22 cellular contexts compared by ENCODE assay signal in the genomic region with DNA sequence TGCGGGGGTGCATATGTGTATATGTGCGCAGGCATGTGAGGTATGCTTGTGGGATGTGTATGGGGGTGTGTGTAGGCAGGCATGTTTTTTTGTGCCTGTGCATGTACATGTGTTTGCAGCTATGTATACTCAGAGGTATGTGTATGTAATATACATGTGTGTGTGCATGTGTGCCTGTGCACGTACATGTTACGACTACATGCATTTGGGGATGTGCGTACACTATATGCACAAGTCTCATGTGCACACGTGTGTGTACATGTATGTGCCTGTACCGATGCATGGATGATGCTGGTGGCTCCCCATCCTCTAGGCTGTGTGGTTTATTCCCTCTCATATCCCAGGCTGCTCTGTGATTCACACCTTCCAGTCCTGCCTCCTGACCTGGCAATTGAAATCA.
"Had no signal": no experiment of that assay in that cellular context is flagged by ENCODE, and none has a peak within 500 bp of the region (broad histone marks: within the 10 kb centered on the region; RNA-seq: fewer than 3 reads in every experiment).

No MANE protein-coding gene starts in this region.

- H3K4me3 Mint-ChIP-seq: activated B cell treated with CpG ODN at 0.5 μM for 24 hours; activated CD4-positive, alpha-beta T cell treated with anti-CD3 and anti-CD28 coated beads, Interleukin-2, amount 10 ng/mL, durations not matched to agents 24 days and 14 days; activated naive CD8-positive, alpha-beta T cell; activated T-cell treated with anti-CD3 and anti-CD28 coated beads, Interleukin-2, amount 50 U/mL, for 4 hours; brain; central memory CD8-positive, alpha-beta T cell; T-cell had no signal

- H3K4me2 ChIP-seq: PC-9 had no signal

- H2AFZ ChIP-seq: PC-9 had no signal

- H3K27ac ChIP-seq: PC-9, SK-N-MC had no signal

- H3K27ac Mint-ChIP-seq: activated B cell treated with CpG ODN at 0.5 μM for 24 hours; activated CD4-positive, alpha-beta T cell treated with anti-CD3 and anti-CD28 coated beads, Interleukin-2, amount 10 ng/mL, durations not matched to agents 24 days and 14 days; activated naive CD8-positive, alpha-beta T cell; T-cell had no signal

- H3K27me3 Mint-ChIP-seq: activated B cell treated with CpG ODN at 0.5 μM for 24 hours; activated CD4-positive, alpha-beta T cell treated with anti-CD3 and anti-CD28 coated beads, Interleukin-2, amount 10 ng/mL, durations not matched to agents 24 days and 14 days; activated naive CD8-positive, alpha-beta T cell; brain had no signal

- H3K36me3 Mint-ChIP-seq: activated naive CD8-positive, alpha-beta T cell; brain; T-cell had no signal

- H3K9me3 Mint-ChIP-seq: activated B cell treated with CpG ODN at 0.5 μM for 24 hours; activated CD4-positive, alpha-beta T cell treated with anti-CD3 and anti-CD28 coated beads, Interleukin-2, amount 10 ng/mL, durations not matched to agents 24 days and 14 days; activated T-cell treated with anti-CD3 and anti-CD28 coated beads, Interleukin-2, amount 50 U/mL, for 4 hours; brain; central memory CD8-positive, alpha-beta T cell; T-cell had no signal

- DNase-seq: activated B cell treated with CpG ODN at 0.5 μM for 24 hours; activated CD4-positive, alpha-beta T cell treated with anti-CD3 and anti-CD28 coated beads for 1 hour; activated CD4-positive, alpha-beta T cell treated with anti-CD3 and anti-CD28 coated beads, Interleukin-2, amount 10 ng/mL, durations not matched to agents 24 days and 14 days; activated CD4-positive, alpha-beta T cell treated with anti-CD3 and anti-CD28 coated beads, Interleukin-2, amount 50 U/mL, for 48 hours; activated CD8-positive, alpha-beta memory T cell treated with anti-CD3 and anti-CD28 coated beads for 24 hours; activated effector memory CD4-positive, alpha-beta T cell treated with anti-CD3 and anti-CD28 coated beads, Interleukin-2, amount 50 U/mL, for 16 hours; activated naive CD4-positive, alpha-beta T cell treated with Interleukin-2 at 50 U/mL for 16 hours; activated T-cell treated with anti-CD3 and anti-CD28 coated beads, Interleukin-2, amount 50 U/mL, for 4 hours; amygdala; NCI-H1092; NCI-H1417 treated with DMSO at 0.1 percent for 48 hours; NCI-H1694 treated with DMSO at 0.1 percent for 48 hours; NCI-H2029 treated with DMSO at 0.1 percent for 48 hours; NCI-H510A treated with DMSO at 0.1 percent for 48 hours; T-cell; T-helper 2 cell; T1000 had no signal

- ATAC-seq: activated T-cell treated with anti-CD3 and anti-CD28 coated beads, Interleukin-2, amount 50 U/mL, for 4 hours; T-cell had no signal

- H3K4me3 ChIP-seq: PC-9, SK-N-MC had no signal
